In genomic region chr19:34084396-34085145, GRCh38 we compare ENCODE assay signal across 31 cellular contexts.
"Had no signal": no experiment of that assay in that cellular context is flagged by ENCODE, and none has a peak within 500 bp of the region (broad histone marks: within the 10 kb centered on the region; RNA-seq: fewer than 3 reads in every experiment).

No MANE protein-coding gene starts in this region.

- H3K4me3 Mint-ChIP-seq: activated CD4-positive, alpha-beta memory T cell treated with anti-CD3 and anti-CD28 coated beads, Interleukin-2, amount 10 ng/mL, durations not matched to agents 7 days and 5 days; activated CD8-positive, alpha-beta memory T cell treated with anti-CD3 and anti-CD28 coated beads, Interleukin-2, amount 10 ng/mL, durations not matched to agents 7 days and 5 days; activated naive CD4-positive, alpha-beta T cell treated with anti-CD3 and anti-CD28 coated beads, Interleukin-2, amount 10 ng/mL, durations not matched to agents 7 days and 5 days; activated naive CD8-positive, alpha-beta T cell; activated naive CD8-positive, alpha-beta T cell treated with anti-CD3 and anti-CD28 coated beads, Interleukin-2, amount 50 U/mL, for 24 hours; brain; T-cell had no signal

- DNase-seq: activated CD4-positive, alpha-beta memory T cell treated with anti-CD3 and anti-CD28 coated beads, Interleukin-2, amount 10 ng/mL, durations not matched to agents 7 days and 5 days; activated CD4-positive, alpha-beta T cell treated with anti-CD3 and anti-CD28 coated beads for 1 hour; activated CD4-positive, alpha-beta T cell treated with anti-CD3 and anti-CD28 coated beads for 48 hours; activated CD4-positive, CD25-positive, alpha-beta regulatory T cell; activated CD8-positive, alpha-beta memory T cell treated with anti-CD3 and anti-CD28 coated beads for 24 hours; activated CD8-positive, alpha-beta memory T cell treated with anti-CD3 and anti-CD28 coated beads, Interleukin-2, amount 10 ng/mL, durations not matched to agents 7 days and 5 days; activated CD8-positive, alpha-beta memory T cell treated with anti-CD3 and anti-CD28 coated beads, Interleukin-2, amount 50 U/mL, for 48 hours; activated effector memory CD4-positive, alpha-beta T cell treated with Interleukin-2 at 50 U/mL for 16 hours; activated naive CD4-positive, alpha-beta T cell treated with anti-CD3 and anti-CD28 coated beads, Interleukin-2, amount 10 ng/mL, durations not matched to agents 7 days and 5 days; activated naive CD8-positive, alpha-beta T cell treated with anti-CD3 and anti-CD28 coated beads, Interleukin-2, amount 50 U/mL, for 24 hours; activated T-cell treated with anti-CD3 and anti-CD28 coated beads, Interleukin-2, amount 50 U/mL, for 48 hours; caudate nucleus; cerebellar nuclear complex; NCI-H1048; NCI-H1105 treated with DMSO at 0.1 percent for 48 hours; NCI-H1436; NCI-H1694; NCI-H2029; NCI-H345; NCI-H524 treated with DMSO at 0.1 percent for 48 hours; PC-3; SIG-M5; T-cell; T-helper 2 cell; T-helper 9 cell had no signal

- H3K9me3 Mint-ChIP-seq: activated CD4-positive, alpha-beta memory T cell treated with anti-CD3 and anti-CD28 coated beads, Interleukin-2, amount 10 ng/mL, durations not matched to agents 7 days and 5 days; activated naive CD4-positive, alpha-beta T cell treated with anti-CD3 and anti-CD28 coated beads, Interleukin-2, amount 10 ng/mL, durations not matched to agents 7 days and 5 days; activated naive CD8-positive, alpha-beta T cell treated with anti-CD3 and anti-CD28 coated beads, Interleukin-2, amount 50 U/mL, for 24 hours had no signal

- H3K4me1 Mint-ChIP-seq: activated CD4-positive, alpha-beta memory T cell treated with anti-CD3 and anti-CD28 coated beads, Interleukin-2, amount 10 ng/mL, durations not matched to agents 7 days and 5 days; activated CD8-positive, alpha-beta memory T cell treated with anti-CD3 and anti-CD28 coated beads, Interleukin-2, amount 10 ng/mL, durations not matched to agents 7 days and 5 days; activated naive CD4-positive, alpha-beta T cell treated with anti-CD3 and anti-CD28 coated beads, Interleukin-2, amount 10 ng/mL, durations not matched to agents 7 days and 5 days; activated naive CD8-positive, alpha-beta T cell treated with anti-CD3 and anti-CD28 coated beads, Interleukin-2, amount 50 U/mL, for 24 hours; T-cell had no signal

- ATAC-seq: activated CD8-positive, alpha-beta memory T cell treated with anti-CD3 and anti-CD28 coated beads, Interleukin-2, amount 10 ng/mL, durations not matched to agents 7 days and 5 days; activated naive CD8-positive, alpha-beta T cell treated with anti-CD3 and anti-CD28 coated beads, Interleukin-2, amount 50 U/mL, for 24 hours; PC-3; Right ventricle myocardium inferior; SK-N-SH treated with all-trans-retinoic acid at 6 μM for 48 hours; T-cell had no signal

- H3K27ac Mint-ChIP-seq: activated CD4-positive, alpha-beta memory T cell treated with anti-CD3 and anti-CD28 coated beads, Interleukin-2, amount 10 ng/mL, durations not matched to agents 7 days and 5 days; activated CD8-positive, alpha-beta memory T cell treated with anti-CD3 and anti-CD28 coated beads, Interleukin-2, amount 10 ng/mL, durations not matched to agents 7 days and 5 days; activated naive CD4-positive, alpha-beta T cell treated with anti-CD3 and anti-CD28 coated beads, Interleukin-2, amount 10 ng/mL, durations not matched to agents 7 days and 5 days; activated naive CD8-positive, alpha-beta T cell; activated naive CD8-positive, alpha-beta T cell treated with anti-CD3 and anti-CD28 coated beads, Interleukin-2, amount 50 U/mL, for 24 hours; T-cell had no signal

- H3K36me3 Mint-ChIP-seq: activated CD8-positive, alpha-beta memory T cell treated with anti-CD3 and anti-CD28 coated beads, Interleukin-2, amount 10 ng/mL, durations not matched to agents 7 days and 5 days; activated naive CD4-positive, alpha-beta T cell treated with anti-CD3 and anti-CD28 coated beads, Interleukin-2, amount 10 ng/mL, durations not matched to agents 7 days and 5 days; activated naive CD8-positive, alpha-beta T cell; brain; T-cell had no signal

- H3K27ac ChIP-seq: RWPE1, VCaP had no signal
